ENCODE assay signal across 1 cellular context in genomic region chr18:76169733-76170132, GRCh38.
TF ChIP-seq lines count a peak whose summit lies in the region.

No MANE protein-coding gene starts in this region.

TF ChIP-seq in HepG2, 621 proteins besides CTCF, POLR2A, EP300 and RAD21:
- TF ChIP-seq ZNF512B (CRISPR knock-in tag; IDR thresholded peaks at IDR 0.05; ENCODE audit: borderline replicate concordance), result no peak
- 0 out of 2 replicates have a peak, but pooled peaks have one; percentile 13 for TF ChIP-seq STAG1 (CRISPR knock-in tag; IDR thresholded peaks at IDR 0.05)
